ENCODE assay signal across 15 cellular contexts in genomic region chr3:21942328-21942727, GRCh38.
DNase-seq lines count a peak whose midpoint lies in the region; ATAC-seq and TF ChIP-seq lines count a peak whose summit lies in the region.
"Had no signal": no experiment of that assay in that cellular context is flagged by ENCODE, and none has a peak within 500 bp of the region (broad histone marks: within the 10 kb centered on the region; RNA-seq: fewer than 3 reads in every experiment).

No MANE protein-coding gene starts in this region.

- H3K9me3 ChIP-seq in SJCRH30 (replicated peaks) = no peaks in the 10 kb centered on the region

- no peak for ATAC-seq in HG02870 (IDR thresholded peaks at IDR 0.05; ENCODE audit: unreplicated experiment)
- ATAC-seq in HG02763 (IDR thresholded peaks at IDR 0.05; ENCODE audit: unreplicated experiment) = no peak
- ATAC-seq: activated naive CD4-positive, alpha-beta T cell treated with anti-CD3 and anti-CD28 coated beads, Interleukin-2, amount 50 U/mL, for 72 hours; CD8-positive, alpha-beta T cell had no signal

- no peak overlapping the region for H3K4me3 ChIP-seq in SJCRH30

- CTCF ChIA-PET in GM10248 (lab: Yijun Ruan, JAX) = interaction anchor here (0.8 to 1.1 kb wide), 2 partner anchors 9 to 11 kb away, joined by 3 to 4 read pairs; no protein-coding TSS in a partner anchor

- H3K36me3 ChIP-seq in SJCRH30 = no peaks in the 10 kb centered on the region

- no peak for TF ChIP-seq CTCF in GM10248 (IDR thresholded peaks at IDR 0.05; ENCODE audit: control extremely low read depth, extremely low read depth, low read depth, missing control alignments)

- POLR2A ChIA-PET in GM10248 (lab: Yijun Ruan, JAX) = no interaction called here

- DNase-seq in AG08395 (ENCODE audit: low spot score) (peak; percentile 66), HS-5 (ENCODE audit: low read depth) (peak; percentile 86), SJCRH30 (peak; percentile 50 to 72), glomerular visceral epithelial cell (ENCODE audit: extremely low spot score) (peak; percentile 28), GM10248 (ENCODE audit: extremely low spot score) (no peak), D341Med (ENCODE audit: low spot score) (no peak)
- DNase-seq: activated CD4-positive, alpha-beta T cell treated with anti-CD3 and anti-CD28 coated beads, Interleukin-2, amount 10 ng/mL, durations not matched to agents 24 days and 14 days; CD8-positive, alpha-beta T cell; mesendoderm; small intestine; stimulated activated CD8-positive, alpha-beta memory T cell treated with anti-CD3 and anti-CD28 coated beads, Interleukin-4, amount 100 ng/mL, for 48 hours had no signal

- H3K27me3 ChIP-seq in SJCRH30 = no peaks in the 10 kb centered on the region

- 0 out of 2 replicates have a peak overlapping the region, but pooled peaks have one; percentile 12 for H3K27ac ChIP-seq in SJCRH30
- H3K27ac ChIP-seq: epithelial cell of prostate had no signal

- peaks cover 34% of the 10 kb centered on the region for H3K4me1 ChIP-seq in SJCRH30

Comparison
In these comparisons a context has a peak if more than half of its experiments do, and no peak if none do; other contexts are left out.
1. DNase-seq: peak in AG08395 (single experiment), HS-5 (single experiment), SJCRH30 (2 of 2) and glomerular visceral epithelial cell (single experiment); none in GM10248 (single experiment) and D341Med (single experiment).